ENCODE assay signal across 9 cellular contexts in the genomic region with DNA sequence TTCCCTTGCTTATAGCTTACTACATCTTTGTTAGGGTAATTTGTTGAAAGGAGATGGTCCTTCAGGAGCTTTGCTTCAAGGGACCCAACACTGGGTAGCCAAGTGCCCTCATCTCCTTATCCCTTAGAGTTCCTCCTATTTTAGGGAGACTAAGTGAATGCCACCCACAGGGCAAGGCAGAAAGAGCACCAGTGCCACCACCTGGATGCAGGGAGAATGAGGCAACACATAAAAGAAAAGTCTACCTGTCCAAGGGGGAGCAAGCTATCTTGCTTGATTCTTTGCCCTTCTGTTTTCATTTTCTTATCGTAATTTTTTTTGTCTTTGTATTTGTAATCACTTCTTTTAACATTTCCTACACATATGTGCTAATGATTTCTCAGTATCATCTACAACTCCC.
DNase-seq lines count a peak whose midpoint lies in the region; ATAC-seq, FAIRE-seq and TF ChIP-seq lines count a peak whose summit lies in the region.
"Had no signal": no experiment of that assay in that cellular context is flagged by ENCODE, and none has a peak within 500 bp of the region (broad histone marks: within the 10 kb centered on the region; RNA-seq: fewer than 3 reads in every experiment).

No MANE protein-coding gene starts in this region.

- peaks cover 8% of the 10 kb centered on the region; the same call in 2 of the 3 replicates for H3K9me3 Mint-ChIP-seq in GM23338
- H3K9me3 Mint-ChIP-seq in activated naive CD4-positive, alpha-beta T cell treated with anti-CD3 and anti-CD28 coated beads, Interleukin-2, amount 10 ng/mL, durations not matched to agents 7 days and 5 days = peaks cover 7% of the 10 kb centered on the region

- DNase-seq in A549 (ENCODE audit: low read depth in 1 of 2, low spot score in 1 of 2) (peak; percentile 13 to 56), GM23338 (ENCODE audit: low spot score) (peak; percentile 73), iPS DF 4.7 (ENCODE audit: extremely low read depth, low spot score) (peak; percentile 14), OCI-M2 (lab: John Stamatoyannopoulos, UW; ENCODE audit: unreplicated experiment) (no peak), NCI-H2227 treated with DMSO at 0.1 percent for 48 hours (lab: John Stamatoyannopoulos, UW) (no peak)
- no peak for DNase-seq in activated naive CD4-positive, alpha-beta T cell treated with anti-CD3 and anti-CD28 coated beads, Interleukin-2, amount 10 ng/mL, durations not matched to agents 7 days and 5 days
- DNase-seq: activated CD8-positive, alpha-beta memory T cell treated with anti-CD3 and anti-CD28 coated beads, Interleukin-2, amount 10 ng/mL, durations not matched to agents 7 days and 5 days had no signal

- peak; percentile 78 to 86; a peak in 5 of 6 replicates for ATAC-seq in A549
- ATAC-seq in GM23338 = peak; percentile 88
- peak; percentile 86 for ATAC-seq in SK-N-SH treated with all-trans-retinoic acid at 6 μM for 48 hours
- ATAC-seq in GM21381 (IDR thresholded peaks at IDR 0.05; ENCODE audit: unreplicated experiment) = no peak
- ATAC-seq: activated CD8-positive, alpha-beta memory T cell treated with anti-CD3 and anti-CD28 coated beads, Interleukin-2, amount 10 ng/mL, durations not matched to agents 7 days and 5 days had no signal

- POLR2A ChIA-PET in A549 (lab: Yijun Ruan, JAX) = no interaction called here

- H3F3A ChIP-seq in GM23338 (replicated peaks; ENCODE audit: low read depth) = no peaks in the 10 kb centered on the region

- no peaks in the 10 kb centered on the region for H3K27me3 Mint-ChIP-seq in GM23338 (ENCODE audit: insufficient read depth, low read depth, poor library complexity)
- H3K27me3 Mint-ChIP-seq in activated naive CD4-positive, alpha-beta T cell treated with anti-CD3 and anti-CD28 coated beads, Interleukin-2, amount 10 ng/mL, durations not matched to agents 7 days and 5 days = no peaks in the 10 kb centered on the region
- H3K27me3 Mint-ChIP-seq: activated CD8-positive, alpha-beta memory T cell treated with anti-CD3 and anti-CD28 coated beads, Interleukin-2, amount 10 ng/mL, durations not matched to agents 7 days and 5 days had no signal

- no peak for TF ChIP-seq POLR2A in A549 (IDR thresholded peaks at IDR 0.05; ENCODE audit: low read length)

- 5% methylated on average over 1 of the region's 1 CpG for WGBS in A549 (ENCODE audit: missing lambda C conversion rate)

- no peak for TF ChIP-seq EP300 in A549 (IDR thresholded peaks at IDR 0.05)

- H3K4me3 ChIP-seq in A549 (no peak overlapping the region), GM23338 (no peak overlapping the region)

- no peaks in the 10 kb centered on the region for H3K4me1 ChIP-seq in A549
- no peaks in the 10 kb centered on the region for H3K4me1 ChIP-seq in GM23338 (ENCODE audit: insufficient read depth)

- H3K4me2 ChIP-seq in A549 = no peak overlapping the region
- H3K4me2 ChIP-seq in GM23338 = no peak overlapping the region

- FAIRE-seq in A549 (lab: Jason Lieb, UNC) = peak; percentile 68

- no peaks in the 10 kb centered on the region for H4K20me1 ChIP-seq in GM23338 (replicated peaks; ENCODE audit: insufficient read depth)

- H3K27ac ChIP-seq in A549 (no peak overlapping the region), GM23338 (ENCODE audit: low read depth) (no peak overlapping the region)

- peaks cover 6% of the 10 kb centered on the region; the same call in 1 of the 2 replicates for H3K9me2 ChIP-seq in GM23338 (ENCODE audit: insufficient read depth)

- H2AFZ ChIP-seq in GM23338 = no peak overlapping the region

- H3K79me2 ChIP-seq in GM23338 (replicated peaks; ENCODE audit: insufficient read depth) = no peaks in the 10 kb centered on the region

- no peaks in the 10 kb centered on the region for H3K4me1 Mint-ChIP-seq in GM23338
- H3K4me1 Mint-ChIP-seq in activated naive CD4-positive, alpha-beta T cell treated with anti-CD3 and anti-CD28 coated beads, Interleukin-2, amount 10 ng/mL, durations not matched to agents 7 days and 5 days = no peaks in the 10 kb centered on the region
- H3K4me1 Mint-ChIP-seq: activated CD8-positive, alpha-beta memory T cell treated with anti-CD3 and anti-CD28 coated beads, Interleukin-2, amount 10 ng/mL, durations not matched to agents 7 days and 5 days had no signal

- no peaks in the 10 kb centered on the region for H3K36me3 ChIP-seq in GM23338 (ENCODE audit: insufficient read depth)

- H3K27ac Mint-ChIP-seq in GM23338 = no peak overlapping the region
- no peak overlapping the region for H3K27ac Mint-ChIP-seq in activated naive CD4-positive, alpha-beta T cell treated with anti-CD3 and anti-CD28 coated beads, Interleukin-2, amount 10 ng/mL, durations not matched to agents 7 days and 5 days
- H3K27ac Mint-ChIP-seq: activated CD8-positive, alpha-beta memory T cell treated with anti-CD3 and anti-CD28 coated beads, Interleukin-2, amount 10 ng/mL, durations not matched to agents 7 days and 5 days had no signal

- no peaks in the 10 kb centered on the region for H3K9me3 ChIP-seq in A549

- no peak overlapping the region for H3K4me3 Mint-ChIP-seq in GM23338
- no peak overlapping the region for H3K4me3 Mint-ChIP-seq in activated naive CD4-positive, alpha-beta T cell treated with anti-CD3 and anti-CD28 coated beads, Interleukin-2, amount 10 ng/mL, durations not matched to agents 7 days and 5 days
- H3K4me3 Mint-ChIP-seq: activated CD8-positive, alpha-beta memory T cell treated with anti-CD3 and anti-CD28 coated beads, Interleukin-2, amount 10 ng/mL, durations not matched to agents 7 days and 5 days had no signal

- 0 out of 3 replicates have a peak, but pooled peaks cover 5% of the 10 kb centered on the region for H3K36me3 Mint-ChIP-seq in GM23338 (ENCODE audit: low read depth)
- no peaks in the 10 kb centered on the region for H3K36me3 Mint-ChIP-seq in activated naive CD4-positive, alpha-beta T cell treated with anti-CD3 and anti-CD28 coated beads, Interleukin-2, amount 10 ng/mL, durations not matched to agents 7 days and 5 days
- H3K36me3 Mint-ChIP-seq: activated CD8-positive, alpha-beta memory T cell treated with anti-CD3 and anti-CD28 coated beads, Interleukin-2, amount 10 ng/mL, durations not matched to agents 7 days and 5 days had no signal

- TF ChIP-seq RAD21 in A549 (conservative IDR thresholded peaks at IDR 0.05 in 1 of 2, IDR thresholded peaks at IDR 0.05 in 1 of 2) = peak; percentile 88 to 91

- CTCF ChIA-PET in A549 (lab: Yijun Ruan, JAX) = interaction anchor here (0.7 to 2.0 kb wide), 26 partner anchors 9 to 383 kb away, joined by 3 to 10 read pairs (median 4); a partner anchor contains a TSS
- CTCF ChIA-PET in activated naive CD4-positive, alpha-beta T cell treated with anti-CD3 and anti-CD28 coated beads, Interleukin-2, amount 10 ng/mL, durations not matched to agents 7 days and 5 days (lab: Charles Lee) = no interaction called here

- H3K27me3 ChIP-seq in GM23338 (ENCODE audit: insufficient read depth) = no peaks in the 10 kb centered on the region

- TF ChIP-seq CTCF in A549 (IDR thresholded peaks at IDR 0.05) = peak; percentile 76
- TF ChIP-seq CTCF in GM23338 (conservative IDR thresholded peaks at IDR 0.05; ENCODE audit: low read depth in 2 of 2) = peak; percentile 77 to 91

TF ChIP-seq in A549, 52 proteins besides CTCF, POLR2A, EP300 and RAD21:
- TF ChIP-seq SMC3 (IDR thresholded peaks at IDR 0.05) (peak; percentile 87), TP53 (CRISPR knock-in tag; IDR thresholded peaks at IDR 0.05) (no peak), MAFK (IDR thresholded peaks at IDR 0.05; ENCODE audit: partially characterized antibody) (no peak), GATA3 (IDR thresholded peaks at IDR 0.05; ENCODE audit: borderline replicate concordance) (no peak)
TF ChIP-seq in A549: peak in this region for 1.

TF ChIP-seq in GM23338, 12 proteins besides CTCF, POLR2A, EP300 and RAD21 (continues in another document):
- TF ChIP-seq EZH2phosphoT487 (IDR thresholded peaks at IDR 0.05; ENCODE audit: unreplicated experiment) (no peak), ZNF114 (CRISPR knock-in tag; IDR thresholded peaks at IDR 0.05) (no peak)

TF ChIP-seq in SK-N-SH treated with all-trans-retinoic acid at 6 μM for 48 hours, 23 proteins besides CTCF, POLR2A, EP300 and RAD21 (continues in another document):
- TF ChIP-seq BACH2 (CRISPR knock-in tag; IDR thresholded peaks at IDR 0.05; ENCODE audit: borderline replicate concordance) (no peak), ISL1 (CRISPR knock-in tag; IDR thresholded peaks at IDR 0.05) (no peak), RARB (CRISPR knock-in tag; IDR thresholded peaks at IDR 0.05) (no peak), PPARA (CRISPR knock-in tag; IDR thresholded peaks at IDR 0.05; ENCODE audit: borderline replicate concordance) (no peak), ARNTL (CRISPR knock-in tag; IDR thresholded peaks at IDR 0.05; ENCODE audit: borderline replicate concordance, low read depth) (no peak)
- TF ChIP-seq, protein P1, sequence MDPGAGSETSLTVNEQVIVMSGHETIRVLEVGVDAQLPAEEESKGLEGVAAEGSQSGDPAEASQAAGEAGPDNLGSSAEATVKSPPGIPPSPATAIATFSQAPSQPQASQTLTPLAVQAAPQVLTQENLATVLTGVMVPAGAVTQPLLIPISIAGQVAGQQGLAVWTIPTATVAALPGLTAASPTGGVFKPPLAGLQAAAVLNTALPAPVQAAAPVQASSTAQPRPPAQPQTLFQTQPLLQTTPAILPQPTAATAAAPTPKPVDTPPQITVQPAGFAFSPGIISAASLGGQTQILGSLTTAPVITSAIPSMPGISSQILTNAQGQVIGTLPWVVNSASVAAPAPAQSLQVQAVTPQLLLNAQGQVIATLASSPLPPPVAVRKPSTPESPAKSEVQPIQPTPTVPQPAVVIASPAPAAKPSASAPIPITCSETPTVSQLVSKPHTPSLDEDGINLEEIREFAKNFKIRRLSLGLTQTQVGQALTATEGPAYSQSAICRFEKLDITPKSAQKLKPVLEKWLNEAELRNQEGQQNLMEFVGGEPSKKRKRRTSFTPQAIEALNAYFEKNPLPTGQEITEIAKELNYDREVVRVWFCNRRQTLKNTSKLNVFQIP (CRISPR knock-in tag; IDR thresholded peaks at IDR 0.05; ENCODE audit: borderline replicate concordance, low read depth) = no peak
- TF ChIP-seq, protein P2, sequence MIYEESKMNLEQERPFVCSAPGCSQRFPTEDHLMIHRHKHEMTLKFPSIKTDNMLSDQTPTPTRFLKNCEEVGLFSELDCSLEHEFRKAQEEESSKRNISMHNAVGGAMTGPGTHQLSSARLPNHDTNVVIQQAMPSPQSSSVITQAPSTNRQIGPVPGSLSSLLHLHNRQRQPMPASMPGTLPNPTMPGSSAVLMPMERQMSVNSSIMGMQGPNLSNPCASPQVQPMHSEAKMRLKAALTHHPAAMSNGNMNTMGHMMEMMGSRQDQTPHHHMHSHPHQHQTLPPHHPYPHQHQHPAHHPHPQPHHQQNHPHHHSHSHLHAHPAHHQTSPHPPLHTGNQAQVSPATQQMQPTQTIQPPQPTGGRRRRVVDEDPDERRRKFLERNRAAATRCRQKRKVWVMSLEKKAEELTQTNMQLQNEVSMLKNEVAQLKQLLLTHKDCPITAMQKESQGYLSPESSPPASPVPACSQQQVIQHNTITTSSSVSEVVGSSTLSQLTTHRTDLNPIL (CRISPR knock-in tag; IDR thresholded peaks at IDR 0.05; ENCODE audit: low read depth) = no peak

Comparison
In these comparisons a context has a peak if more than half of its experiments do, and no peak if none do; other contexts are left out.
1. DNase-seq: peak in A549 (2 of 2), GM23338 (single experiment) and iPS DF 4.7 (single experiment); none in OCI-M2 (single experiment), activated naive CD4-positive, alpha-beta T cell treated with anti-CD3 and anti-CD28 coated beads, Interleukin-2, amount 10 ng/mL, durations not matched to agents 7 days and 5 days (single experiment) and NCI-H2227 treated with DMSO at 0.1 percent for 48 hours (single experiment).